15 cellular contexts compared by ENCODE assay signal in genomic region chr2:77567723-77568122, GRCh38. TPM values are rescaled to one million over a fixed set of nuclear protein-coding genes. Genes with fewer than 3 reads are reported as not detected.
DNase-seq lines count a peak whose midpoint lies in the region; ATAC-seq, FAIRE-seq and TF ChIP-seq lines count a peak whose summit lies in the region.
"Had no signal": no experiment of that assay in that cellular context is flagged by ENCODE, and none has a peak within 500 bp of the region (broad histone marks: within the 10 kb centered on the region; RNA-seq: fewer than 3 reads in every experiment).

No MANE protein-coding gene starts in this region.

- ATAC-seq in right lobe of liver (peak; percentile 62 to 86 (median 78)), GM19324 (IDR thresholded peaks at IDR 0.05; ENCODE audit: low FRiP score, unreplicated experiment) (no peak)
- ATAC-seq: HCT116, SK-N-SH treated with all-trans-retinoic acid at 6 μM for 48 hours had no signal

- H3K27me3 ChIP-seq in Peyer's patch, result no peaks in the 10 kb centered on the region
- H3K27me3 ChIP-seq in right lobe of liver, result no peaks in the 10 kb centered on the region
- no peaks in the 10 kb centered on the region for H3K27me3 ChIP-seq in small intestine (ENCODE audit: control insufficient read depth in 2 of 2, insufficient read depth in 2 of 2, low read length in 2 of 2)
- no peaks in the 10 kb centered on the region for H3K27me3 ChIP-seq in CD4-positive, alpha-beta memory T cell (ENCODE audit: insufficient read depth, low read length)

- TF ChIP-seq POLR2A in Peyer's patch (IDR thresholded peaks at IDR 0.05), result peak; percentile 24 to 70
- TF ChIP-seq POLR2A in right lobe of liver (IDR thresholded peaks at IDR 0.05), result no peak

- DNase-seq in HEK293T (ENCODE audit: extremely low spot score), result peak; percentile 64
- peak in 1 of 3 donors; percentile 66 for DNase-seq in Peyer's patch
- no peak for DNase-seq in right lobe of liver
- DNase-seq in small intestine, result peak; percentile 93
- no peak for DNase-seq in activated CD4-positive, alpha-beta T cell treated with anti-CD3 and anti-CD28 coated beads for 1 hour
- no peak for DNase-seq in CD4-positive, alpha-beta memory T cell
- DNase-seq: DND-41, KBM-7, NCI-H1436 treated with DMSO at 0.1 percent for 48 hours, NCI-H2081, NCI-H524, SHP77 had no signal

- no peaks in the 10 kb centered on the region for H3K4me1 Mint-ChIP-seq in CD4-positive, alpha-beta memory T cell

- H3K9me3 Mint-ChIP-seq in CD4-positive, alpha-beta memory T cell, result peaks cover 0 to 19% (median 9%) of the 10 kb centered on the region in 8 donors

- POLR2A ChIA-PET in HEK293T (lab: Yijun Ruan, JAX), result interaction anchor here (0.5 kb wide), 1 partner anchor 26 kb away, joined by 3 read pairs; no protein-coding TSS in a partner anchor
- POLR2A ChIA-PET in CD4-positive, alpha-beta memory T cell (lab: Charles Lee; ENCODE audit: partially characterized antibody), result no interaction called here

- H3K27me3 Mint-ChIP-seq in CD4-positive, alpha-beta memory T cell, result no peaks in the 10 kb centered on the region

- H3K4me3 Mint-ChIP-seq in CD4-positive, alpha-beta memory T cell, result no peak overlapping the region

- H3K4me1 ChIP-seq in Peyer's patch (no peaks in the 10 kb centered on the region), right lobe of liver (peaks cover 0 to 15% (median 4%) of the 10 kb centered on the region in 4 donors), small intestine (ENCODE audit: control insufficient read depth in 2 of 2, insufficient read depth in 1 of 2, low read depth in 1 of 2, low read length in 1 of 2) (peaks cover 0 to 3% of the 10 kb centered on the region in 2 donors)
- H3K4me1 ChIP-seq in CD4-positive, alpha-beta memory T cell (ENCODE audit: insufficient read depth, low read length), result no peaks in the 10 kb centered on the region

- no peaks in the 10 kb centered on the region for H3K9me3 ChIP-seq in Peyer's patch
- no peaks in the 10 kb centered on the region for H3K9me3 ChIP-seq in right lobe of liver
- no peaks in the 10 kb centered on the region for H3K9me3 ChIP-seq in small intestine (ENCODE audit: control insufficient read depth, low read depth)
- H3K9me3 ChIP-seq in CD4-positive, alpha-beta memory T cell (ENCODE audit: control insufficient read depth in 1 of 2, low read length in 2 of 2), result peaks cover 0 to 5% of the 10 kb centered on the region in 2 donors

- H3K36me3 Mint-ChIP-seq in CD4-positive, alpha-beta memory T cell, result no peaks in the 10 kb centered on the region

- intact Hi-C loops in right lobe of liver (cut with DNase I), result no loop called here
- intact Hi-C loops in CD4-positive, alpha-beta memory T cell (cut with micrococcal nuclease), result no loop called here

- 19% methylated on average over 2 of the region's 2 CpGs for WGBS in right lobe of liver (ENCODE audit: insufficient coverage, low coverage, low lambda C conversion rate, missing lambda C conversion rate)
- 7 to 41% (median 29%) methylated on average over 2 of the region's 2 CpGs for WGBS in small intestine, 3 donors

- H3K27ac Mint-ChIP-seq in CD4-positive, alpha-beta memory T cell, result no peak overlapping the region

- H3K4me3 ChIP-seq in Peyer's patch (no peak overlapping the region), right lobe of liver (no peak overlapping the region), small intestine (ENCODE audit: low read depth in 1 of 2, low read length in 2 of 2) (no peak overlapping the region)
- no peak overlapping the region for H3K4me3 ChIP-seq in CD4-positive, alpha-beta memory T cell (ENCODE audit: low read length in 2 of 2)

- H3K36me3 ChIP-seq in Peyer's patch (no peaks in the 10 kb centered on the region), right lobe of liver (no peaks in the 10 kb centered on the region), small intestine (ENCODE audit: control insufficient read depth in 2 of 2, insufficient read depth in 2 of 2, low read length in 2 of 2) (no peaks in the 10 kb centered on the region)
- no peaks in the 10 kb centered on the region for H3K36me3 ChIP-seq in CD4-positive, alpha-beta memory T cell (ENCODE audit: insufficient read depth, low read length)

- peak overlapping the region in 2 of 4 donors; percentile 44 to 48 for H3K27ac ChIP-seq in Peyer's patch
- peak overlapping the region in 2 of 3 donors; percentile 3 to 23 for H3K27ac ChIP-seq in right lobe of liver
- no peak overlapping the region for H3K27ac ChIP-seq in small intestine (ENCODE audit: low read depth in 1 of 2, low read length in 1 of 2)
- H3K27ac ChIP-seq in CD4-positive, alpha-beta memory T cell (ENCODE audit: low read depth, low read length), result no peak overlapping the region

- CTCF ChIA-PET in HEK293T (lab: Yijun Ruan, JAX), result no interaction called here
- CTCF ChIA-PET in CD4-positive, alpha-beta memory T cell (lab: Charles Lee; ENCODE audit: partially characterized antibody), result no interaction called here

- TF ChIP-seq CTCF in Peyer's patch (IDR thresholded peaks at IDR 0.05), result no peak
- no peak for TF ChIP-seq CTCF in right lobe of liver (IDR thresholded peaks at IDR 0.05)

- peak; percentile 80 for FAIRE-seq in small intestine (lab: Jason Lieb, UNC)

TF ChIP-seq in HEK293T, 16 proteins besides CTCF, POLR2A, EP300 and RAD21:
- TF ChIP-seq CTBP1 (IDR thresholded peaks at IDR 0.05; ENCODE audit: borderline replicate concordance), result peak; percentile 83
- no peak; the same call in 1 of the 2 replicates for TF ChIP-seq ZNF384 (IDR thresholded peaks at IDR 0.05)
- TF ChIP-seq NFRKB (IDR thresholded peaks at IDR 0.05), result no peak
- peak; percentile 84 for TF ChIP-seq ARNT (IDR thresholded peaks at IDR 0.05)
- TF ChIP-seq PKNOX1 (IDR thresholded peaks at IDR 0.05), result peak; percentile 80
- TF ChIP-seq L3MBTL2 (conservative IDR thresholded peaks at IDR 0.05), result no peak

RNA-seq across cellular contexts. Expression of gene LRRTM4, which starts 45.5 kb away (rescaled TPM):
- total RNA-seq in Peyer's patch (not detected), right lobe of liver (under 1 TPM in 3 of 6 experiments, not detected in 3; 0.09 to 0.10 (median 0.09) TPM)
- under 1 TPM in 1 of 3 donors, not detected in 2; 0.07 TPM for polyA plus RNA-seq in small intestine
- total RNA-seq in CD4-positive, alpha-beta memory T cell, result not detected
- polyA plus RNA-seq in CD4-positive, alpha-beta memory T cell, result not detected

Comparison
In these comparisons a context has a peak if more than half of its experiments do, and no peak if none do; other contexts are left out.
1. DNase-seq: peak in HEK293T (single experiment) and small intestine (single experiment); none in right lobe of liver (0 of 3), activated CD4-positive, alpha-beta T cell treated with anti-CD3 and anti-CD28 coated beads for 1 hour (single experiment) and CD4-positive, alpha-beta memory T cell (0 of 5).
2. H3K27ac ChIP-seq: peak in right lobe of liver (2 of 3); none in small intestine (0 of 2) and CD4-positive, alpha-beta memory T cell (single experiment).